9 cellular contexts compared by ENCODE assay signal in genomic region chr5:141604318-141604717, GRCh38. TPM values are rescaled to one million over a fixed set of nuclear protein-coding genes. Genes with fewer than 3 reads are reported as not detected.
DNase-seq lines count a peak whose midpoint lies in the region; ATAC-seq and TF ChIP-seq lines count a peak whose summit lies in the region.
"Had no signal": no experiment of that assay in that cellular context is flagged by ENCODE, and none has a peak within 500 bp of the region (broad histone marks: within the 10 kb centered on the region; RNA-seq: fewer than 3 reads in every experiment).

No MANE protein-coding gene starts in this region.

- no peak overlapping the region for H3K27ac ChIP-seq in OCI-LY7 (ENCODE audit: low read depth, low read length, poor library complexity, severe bottlenecking)
- H3K27ac ChIP-seq in mesenchymal stem cell (ENCODE audit: low read length, poor library complexity, severe bottlenecking), result no peak overlapping the region
- H3K27ac ChIP-seq: 22Rv1 had no signal

- CTCF ChIA-PET in OCI-LY7 (lab: Charles Lee; ENCODE audit: unreplicated experiment), result interaction anchor here (0.6 kb wide), 1 partner anchor 12 kb away, joined by 3 read pairs; no protein-coding TSS in a partner anchor

- H2AFZ ChIP-seq in OCI-LY7 (ENCODE audit: low read length) (no peak overlapping the region), mesenchymal stem cell (ENCODE audit: low read depth, low read length) (no peak overlapping the region)

- H4K20me1 ChIP-seq in OCI-LY7 (ENCODE audit: insufficient read depth, low read length), result peaks cover 17% of the 10 kb centered on the region

- H3K9me2 ChIP-seq in OCI-LY7 (ENCODE audit: insufficient read depth, low read length), result no peaks in the 10 kb centered on the region

- H3K36me3 ChIP-seq in OCI-LY7 (ENCODE audit: insufficient read depth, low read length) (peaks cover 12% of the 10 kb centered on the region; the same call in 1 of the 2 replicates), mesenchymal stem cell (ENCODE audit: control insufficient read depth in 1 of 2, insufficient read depth in 2 of 2, low read depth in 1 of 2, low read length in 2 of 2) (no peaks in the 10 kb centered on the region)

- intact Hi-C loops in OCI-LY7 (cut with micrococcal nuclease; ENCODE audit: unreplicated experiment), result no loop called here

- ATAC-seq in GM18868 (IDR thresholded peaks at IDR 0.05; ENCODE audit: unreplicated experiment), result no peak
- ATAC-seq in HG03139 (IDR thresholded peaks at IDR 0.05; ENCODE audit: unreplicated experiment), result no peak

- peaks cover 39% of the 10 kb centered on the region for H3K4me1 Mint-ChIP-seq in chondrocyte (ENCODE audit: low read depth)

- POLR2A ChIA-PET in OCI-LY7 (lab: Charles Lee), result interaction anchor here (0.6 to 1.8 kb wide), 3 partner anchors 12 to 189 kb away, joined by 3 to 7 read pairs (median 4); no protein-coding TSS in a partner anchor

- no peak overlapping the region for H3K4me3 Mint-ChIP-seq in chondrocyte (ENCODE audit: unreplicated experiment)

- no peak overlapping the region for H2AK5ac ChIP-seq in mesenchymal stem cell (ENCODE audit: low read length, severe bottlenecking)

- H2BK12ac ChIP-seq in mesenchymal stem cell (ENCODE audit: low read length in 2 of 2), result no peak overlapping the region

- H3K9ac ChIP-seq in mesenchymal stem cell (ENCODE audit: low read length), result peak overlapping the region; percentile 82

- BruUV-seq in OCI-LY7 (replicated peaks; lab: Mats Ljungman, UMichigan), result no TSS peak

- H3K14ac ChIP-seq in mesenchymal stem cell (ENCODE audit: low read length in 2 of 2), result no peak overlapping the region

- no peak overlapping the region for H2BK15ac ChIP-seq in mesenchymal stem cell (ENCODE audit: low read depth, poor library complexity, severe bottlenecking)

- H3K4me1 ChIP-seq in OCI-LY7 (ENCODE audit: insufficient read depth, low read length, poor library complexity, severe bottlenecking), result peaks cover 48% of the 10 kb centered on the region
- peaks cover 6% of the 10 kb centered on the region for H3K4me1 ChIP-seq in mesenchymal stem cell (ENCODE audit: control insufficient read depth, insufficient read depth, low read depth, low read length)

- H3K4ac ChIP-seq in mesenchymal stem cell (ENCODE audit: low read depth in 1 of 2, low read length in 2 of 2), result no peak overlapping the region

- H4K91ac ChIP-seq in mesenchymal stem cell (ENCODE audit: low read length), result no peak overlapping the region

- no peaks in the 10 kb centered on the region for H3K36me3 Mint-ChIP-seq in chondrocyte (ENCODE audit: low read depth)

- H3K79me2 ChIP-seq in OCI-LY7 (ENCODE audit: insufficient read depth, low read depth, low read length), result peaks cover 91% of the 10 kb centered on the region

- H3K9me3 ChIP-seq in OCI-LY7 (ENCODE audit: low read length), result no peaks in the 10 kb centered on the region
- H3K9me3 ChIP-seq in mesenchymal stem cell (ENCODE audit: control insufficient read depth, low read length), result no peaks in the 10 kb centered on the region

- TF ChIP-seq CTCF in OCI-LY7 (conservative IDR thresholded peaks at IDR 0.05; ENCODE audit: low read length), result no peak
- TF ChIP-seq CTCF in chondrocyte (IDR thresholded peaks at IDR 0.05), result no peak

- DNase-seq in DMS 273 (lab: John Stamatoyannopoulos, UW; ENCODE audit: unreplicated experiment) (peak; percentile 11), DMS 273 treated with DMSO at 0.1 percent for 48 hours (lab: John Stamatoyannopoulos, UW) (no peak), OCI-LY7 (ENCODE audit: low spot score) (peak; percentile 9), chondrocyte (ENCODE audit: low spot score) (no peak), mesenchymal stem cell (peak; percentile 94), NCI-H1930 (lab: John Stamatoyannopoulos, UW) (no peak)

- H3K79me1 ChIP-seq in mesenchymal stem cell (replicated peaks; ENCODE audit: low read length, poor library complexity, severe bottlenecking), result peaks cover 18% of the 10 kb centered on the region

- no peak overlapping the region for H2BK5ac ChIP-seq in mesenchymal stem cell (ENCODE audit: low read depth, low read length, poor library complexity, severe bottlenecking)

- H3K4me2 ChIP-seq in OCI-LY7 (ENCODE audit: low read length) (peak overlapping the region; percentile 75), mesenchymal stem cell (ENCODE audit: low read length, poor library complexity, severe bottlenecking) (no peak overlapping the region)

- H2BK120ac ChIP-seq in mesenchymal stem cell (ENCODE audit: low read depth, low read length), result no peak overlapping the region

- no peaks in the 10 kb centered on the region for H3K27me3 ChIP-seq in mesenchymal stem cell (ENCODE audit: control insufficient read depth in 1 of 2, insufficient read depth in 1 of 2, low read length in 2 of 2)

- 16% methylated on average over 3 of the region's 3 CpGs for WGBS in mesenchymal stem cell

- no peaks in the 10 kb centered on the region for H3K27me3 Mint-ChIP-seq in chondrocyte (ENCODE audit: low read depth)

- H3K4me3 ChIP-seq in OCI-LY7 (ENCODE audit: low read depth, low read length, poor library complexity, severe bottlenecking), result no peak overlapping the region
- H3K4me3 ChIP-seq in mesenchymal stem cell (ENCODE audit: insufficient read depth in 1 of 2, low read depth in 1 of 2, low read length in 2 of 2), result peak overlapping the region in 1 of 2 experiments; percentile 33

- H3K9me3 Mint-ChIP-seq in chondrocyte (ENCODE audit: low read depth), result no peaks in the 10 kb centered on the region

- no peak overlapping the region for H4K8ac ChIP-seq in mesenchymal stem cell (ENCODE audit: low read length)

- H3K27ac Mint-ChIP-seq in chondrocyte (ENCODE audit: unreplicated experiment), result peak overlapping the region; percentile 96

- no peak overlapping the region for H3K23ac ChIP-seq in mesenchymal stem cell (ENCODE audit: low read length in 2 of 2)

- H3K18ac ChIP-seq in mesenchymal stem cell (ENCODE audit: low read depth in 1 of 2, low read length in 2 of 2), result peak overlapping the region in 1 of 2 experiments; percentile 34

RNA-seq across cellular contexts. Expression of gene DIAPH1, which starts 14.5 kb away (rescaled TPM):
- total RNA-seq in OCI-LY7 (2014; rRNA removed; shearing (Covaris generic)), result 64.9 and 78.8 TPM in 2 replicates
- total RNA-seq in OCI-LY7 (2022) (143 and 174 TPM in 2 replicates), chondrocyte (44.1 to 56.2 TPM (median 44.9 TPM) in 3 replicates)
- 20.3 TPM for polyA plus RNA-seq in mesenchymal stem cell (2013, experiment 1 of 2)
- 19.1 TPM for polyA plus RNA-seq in mesenchymal stem cell (2013, experiment 2 of 2)

RNA-seq across cellular contexts. Expression of gene HDAC3, which starts 32.3 kb away (rescaled TPM):
- 78.8 and 85.4 TPM in 2 replicates for total RNA-seq in OCI-LY7 (2014; rRNA removed; shearing (Covaris generic))
- total RNA-seq in OCI-LY7 (2022), result 83.6 and 85.3 TPM in 2 replicates
- 46.5 to 55.4 TPM (median 47.8 TPM) in 3 replicates for total RNA-seq in chondrocyte
- 42.8 TPM for polyA plus RNA-seq in mesenchymal stem cell (2013, experiment 1 of 2)
- 42.2 TPM for polyA plus RNA-seq in mesenchymal stem cell (2013, experiment 2 of 2)

RNA-seq across cellular contexts. Expression of gene RELL2, which starts 32.5 kb away (rescaled TPM):
- total RNA-seq in OCI-LY7 (2014; rRNA removed; shearing (Covaris generic)), result 28.0 and 29.8 TPM in 2 replicates
- total RNA-seq in OCI-LY7 (2022) (37.9 and 43.1 TPM in 2 replicates), chondrocyte (2.9 to 6.1 TPM (median 5.2 TPM) in 3 replicates)
- polyA plus RNA-seq in mesenchymal stem cell (2013, experiment 1 of 2), result 4.3 TPM
- 4.2 TPM for polyA plus RNA-seq in mesenchymal stem cell (2013, experiment 2 of 2)

RNA-seq across cellular contexts. Expression of gene FCHSD1, which starts 46.9 kb away (rescaled TPM):
- 31.9 and 49.0 TPM in 2 replicates for total RNA-seq in OCI-LY7 (2014; rRNA removed; shearing (Covaris generic))
- 55.3 and 60.8 TPM in 2 replicates for total RNA-seq in OCI-LY7 (2022)
- 16.4 to 29.8 TPM (median 24.7 TPM) in 3 replicates for total RNA-seq in chondrocyte
- 17.4 TPM for polyA plus RNA-seq in mesenchymal stem cell (2013, experiment 1 of 2)
- 17.0 TPM for polyA plus RNA-seq in mesenchymal stem cell (2013, experiment 2 of 2)

Comparison
In these comparisons a context has a peak if more than half of its experiments do, and no peak if none do; other contexts are left out.
1. DNase-seq: peak in DMS 273 (single experiment), OCI-LY7 (single experiment) and mesenchymal stem cell (single experiment); none in DMS 273 treated with DMSO at 0.1 percent for 48 hours (single experiment), chondrocyte (single experiment) and NCI-H1930 (0 of 2).